ENCODE assay signal across 10 cellular contexts in genomic region chr3:46695962-46696922, GRCh38. TPM values are rescaled to one million over a fixed set of nuclear protein-coding genes. Genes with fewer than 3 reads are reported as not detected.
A peak's percentile ranks its signal among the peaks of the same experiment; 100 is the strongest.
DNase-seq lines count a peak whose midpoint lies in the region; TF ChIP-seq lines count a peak whose summit lies in the region.
"Had no signal": no experiment of that assay in that cellular context is flagged by ENCODE, and none has a peak within 500 bp of the region (broad histone marks: within the 10 kb centered on the region; RNA-seq: fewer than 3 reads in every experiment).

No MANE protein-coding gene starts in this region.

- peaks cover under 1% of the 10 kb centered on the region for H3K27me3 ChIP-seq in effector memory CD4-positive, alpha-beta T cell (replicated peaks; ENCODE audit: control insufficient read depth, insufficient read depth, low read length, poor library complexity, severe bottlenecking)
- H3K27me3 ChIP-seq in MG63: no peaks in the 10 kb centered on the region

- H3K4me3 ChIP-seq in AG09309 (ENCODE audit: control insufficient read depth, low read depth, low read length) (no peak overlapping the region), NB4 (ENCODE audit: low read depth, low read length) (no peak overlapping the region), MG63 (no peak overlapping the region)
- no peak overlapping the region for H3K4me3 ChIP-seq in effector memory CD4-positive, alpha-beta T cell (ENCODE audit: insufficient read depth, low read depth, low read length, poor library complexity, severe bottlenecking)

- peak overlapping the region; percentile 54 for H3K27ac ChIP-seq in effector memory CD4-positive, alpha-beta T cell (ENCODE audit: insufficient read depth, low read length, poor library complexity, severe bottlenecking)

- peak; percentile 4 for DNase-seq in AG09309 (ENCODE audit: low read depth)
- peak; percentile 45 for DNase-seq in NB4 (ENCODE audit: low read depth)
- no peak for DNase-seq in effector memory CD4-positive, alpha-beta T cell
- DNase-seq in lung microvascular endothelial cell (ENCODE audit: low read depth in 2 of 2): peak; percentile 20 to 27
- DNase-seq in NCI-H446 (lab: John Stamatoyannopoulos, UW): no peak
- no peak for DNase-seq in NCI-H2171 (lab: John Stamatoyannopoulos, UW)
- no peak for DNase-seq in MG63
- no peak for DNase-seq in inferior parietal cortex (ENCODE audit: extremely low spot score)
- DNase-seq: SHP77 treated with DMSO at 0.1 percent for 48 hours had no signal

- TF ChIP-seq CTCF in AG09309 (IDR thresholded peaks at IDR 0.05; ENCODE audit: control insufficient read depth, insufficient read depth, low read depth, low read length, missing control alignments) (no peak), NB4 (IDR thresholded peaks at IDR 0.05; ENCODE audit: low read depth, low read length) (no peak)

- no peaks in the 10 kb centered on the region for H3K36me3 ChIP-seq in effector memory CD4-positive, alpha-beta T cell (ENCODE audit: control insufficient read depth, insufficient read depth, low read length)
- H3K36me3 ChIP-seq in MG63: no peaks in the 10 kb centered on the region

- no peak for TF ChIP-seq POLR2A in NB4 (IDR thresholded peaks at IDR 0.05; ENCODE audit: extremely low read depth, insufficient read length)

- H3K9me3 ChIP-seq in effector memory CD4-positive, alpha-beta T cell (ENCODE audit: control insufficient read depth, low read length): no peaks in the 10 kb centered on the region
- H3K9me3 ChIP-seq in MG63: no peaks in the 10 kb centered on the region

- H3K4me1 ChIP-seq in effector memory CD4-positive, alpha-beta T cell (ENCODE audit: control insufficient read depth, insufficient read depth, low read length, poor library complexity, severe bottlenecking): peaks cover 48% of the 10 kb centered on the region

RNA-seq across cellular contexts. Expression of gene ALS2CL, which starts 2.8 kb away (rescaled TPM):
- 3.7 and 5.8 TPM in 2 replicates for total RNA-seq in lung microvascular endothelial cell
- 0.69 and 1.2 TPM in 2 replicates for total RNA-seq in MG63 (2014; rRNA removed; shearing (Covaris generic); ENCODE audit: low replicate concordance)

RNA-seq across cellular contexts. Expression of gene TMIE, which starts 5.0 kb away (rescaled TPM):
- total RNA-seq in lung microvascular endothelial cell: under 0.01 TPM in 1 of 2 replicates, not detected in the other
- total RNA-seq in MG63 (2014; rRNA removed; shearing (Covaris generic); ENCODE audit: low replicate concordance): not detected in 2 replicates

RNA-seq across cellular contexts. Expression of gene PRSS50, which starts 21.4 kb away (rescaled TPM):
- total RNA-seq in lung microvascular endothelial cell: not detected in 2 replicates
- not detected in 2 replicates for total RNA-seq in MG63 (2014; rRNA removed; shearing (Covaris generic); ENCODE audit: low replicate concordance)
- total RNA-seq: left colon had no signal

Comparison
In these comparisons a context has a peak if more than half of its experiments do, and no peak if none do; other contexts are left out.
1. DNase-seq: peak in AG09309 (single experiment), NB4 (single experiment) and lung microvascular endothelial cell (2 of 2); none in effector memory CD4-positive, alpha-beta T cell (0 of 3), NCI-H446 (0 of 2), NCI-H2171 (single experiment), MG63 (single experiment) and inferior parietal cortex (single experiment).